1 cellular context compared by ENCODE assay signal in the genomic region with DNA sequence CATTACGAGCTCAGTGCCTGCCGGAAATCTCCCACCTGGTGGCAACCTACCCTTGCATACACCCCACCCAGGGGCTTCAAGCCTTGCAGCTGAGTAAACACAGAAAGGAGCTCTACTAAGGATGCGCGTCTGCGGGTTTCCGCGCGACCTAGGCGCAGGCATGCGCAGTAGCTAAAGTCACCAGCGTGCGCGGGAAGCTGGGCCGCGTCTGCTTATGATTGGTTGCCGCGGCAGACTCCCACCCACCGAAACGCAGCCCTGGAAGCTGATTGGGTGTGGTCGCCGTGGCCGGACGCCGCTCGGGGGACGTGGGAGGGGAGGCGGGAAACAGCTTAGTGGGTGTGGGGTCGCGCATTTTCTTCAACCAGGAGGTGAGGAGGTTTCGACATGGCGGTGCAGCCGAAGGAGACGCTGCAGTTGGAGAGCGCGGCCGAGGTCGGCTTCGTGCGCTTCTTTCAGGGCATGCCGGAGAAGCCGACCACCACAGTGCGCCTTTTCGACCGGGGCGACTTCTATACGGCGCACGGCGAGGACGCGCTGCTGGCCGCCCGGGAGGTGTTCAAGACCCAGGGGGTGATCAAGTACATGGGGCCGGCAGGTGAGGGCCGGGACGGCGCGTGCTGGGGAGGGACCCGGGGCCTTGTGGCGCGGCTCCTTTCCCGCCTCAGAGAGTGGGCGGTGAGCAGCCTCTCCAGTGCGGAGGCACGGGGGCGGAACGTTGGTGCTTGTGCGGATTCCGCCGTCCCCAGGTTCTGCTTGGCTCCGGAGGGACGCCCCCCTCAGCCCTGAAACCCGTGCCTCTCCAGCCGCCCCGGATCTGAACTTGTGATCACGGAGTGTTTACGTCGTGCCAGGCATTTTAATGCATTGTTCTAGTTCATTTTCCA.
A peak's percentile ranks its signal among the peaks of the same experiment; 100 is the strongest.
TF ChIP-seq lines count a peak whose summit lies in the region.

Gene MSH2 (plus strand): TSS at position 352 of the 887 bp plus-strand sequence. CDS start 36 bp downstream, at position 388.

TF ChIP-seq in K562, 482 proteins besides CTCF, POLR2A, EP300 and RAD21 (continued from another document and continues in another):
- TF ChIP-seq, protein P1, sequence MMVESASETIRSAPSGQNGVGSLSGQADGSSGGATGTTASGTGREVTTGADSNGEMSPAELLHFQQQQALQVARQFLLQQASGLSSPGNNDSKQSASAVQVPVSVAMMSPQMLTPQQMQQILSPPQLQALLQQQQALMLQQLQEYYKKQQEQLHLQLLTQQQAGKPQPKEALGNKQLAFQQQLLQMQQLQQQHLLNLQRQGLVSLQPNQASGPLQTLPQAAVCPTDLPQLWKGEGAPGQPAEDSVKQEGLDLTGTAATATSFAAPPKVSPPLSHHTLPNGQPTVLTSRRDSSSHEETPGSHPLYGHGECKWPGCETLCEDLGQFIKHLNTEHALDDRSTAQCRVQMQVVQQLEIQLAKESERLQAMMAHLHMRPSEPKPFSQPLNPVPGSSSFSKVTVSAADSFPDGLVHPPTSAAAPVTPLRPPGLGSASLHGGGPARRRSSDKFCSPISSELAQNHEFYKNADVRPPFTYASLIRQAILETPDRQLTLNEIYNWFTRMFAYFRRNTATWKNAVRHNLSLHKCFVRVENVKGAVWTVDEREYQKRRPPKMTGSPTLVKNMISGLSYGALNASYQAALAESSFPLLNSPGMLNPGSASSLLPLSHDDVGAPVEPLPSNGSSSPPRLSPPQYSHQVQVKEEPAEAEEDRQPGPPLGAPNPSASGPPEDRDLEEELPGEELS (CRISPR knock-in tag; IDR thresholded peaks at IDR 0.05; ENCODE audit: borderline replicate concordance) = peak; percentile 98; the same call in 1 of the 2 replicates
- TF ChIP-seq, protein P2, sequence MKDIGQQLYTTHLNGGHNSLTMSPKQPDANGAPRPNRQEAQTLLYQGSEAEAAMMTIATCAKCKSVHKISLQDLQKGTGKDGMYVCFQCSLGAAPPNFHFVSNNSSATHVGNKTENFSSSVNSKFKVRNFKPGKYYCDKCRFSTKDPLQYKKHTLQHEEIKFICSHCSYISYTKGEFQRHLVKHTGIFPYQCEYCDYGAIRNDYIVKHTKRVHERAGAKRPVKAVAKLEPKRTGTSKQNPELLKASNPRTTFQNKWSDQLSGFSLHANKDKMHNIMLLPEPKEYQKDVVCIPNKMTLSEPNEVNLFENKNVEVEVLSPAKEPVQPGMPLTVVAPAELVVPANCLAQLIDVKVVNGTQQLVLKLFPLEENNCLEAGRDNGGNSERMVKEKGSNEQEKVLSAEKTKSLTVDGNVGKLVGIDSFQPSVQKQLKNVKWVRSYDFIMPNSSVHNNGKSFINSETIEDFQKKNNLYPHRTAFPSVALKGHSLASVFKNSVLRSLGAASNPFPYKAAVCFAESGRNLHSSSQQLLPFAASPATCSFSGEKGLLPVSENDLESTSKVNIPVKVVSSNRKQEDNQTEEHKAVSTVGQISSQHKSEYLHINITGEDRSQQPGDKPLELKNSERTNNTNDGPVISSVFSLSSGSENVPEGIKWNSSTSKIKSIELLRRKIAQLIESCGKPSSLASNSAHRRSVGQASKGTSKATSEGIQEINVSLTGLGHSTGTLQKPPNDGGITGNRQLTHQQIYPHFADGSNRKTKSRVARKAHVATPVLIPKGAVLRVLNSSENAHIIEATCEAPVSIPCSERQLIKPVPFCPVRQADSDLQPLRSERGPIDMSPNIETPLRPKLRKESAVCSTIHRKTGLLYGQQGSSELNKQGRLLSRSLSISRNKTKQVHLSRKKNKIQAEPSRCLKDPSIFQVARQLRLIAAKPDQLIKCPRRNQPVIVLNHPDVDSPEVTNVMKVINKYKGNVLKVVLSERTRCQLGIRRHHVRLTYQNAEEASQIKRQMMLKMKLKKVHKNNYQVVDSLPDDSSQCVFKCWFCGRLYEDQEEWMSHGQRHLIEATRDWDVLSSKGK (CRISPR knock-in tag; IDR thresholded peaks at IDR 0.05) = no peak
- TF ChIP-seq GABPB1 (CRISPR knock-in tag; IDR thresholded peaks at IDR 0.05) (peak; percentile 85), FOXA1 (IDR thresholded peaks at IDR 0.05; ENCODE audit: borderline replicate concordance) (peak; percentile 77; the same call in 1 of the 2 replicates), TAF15 (IDR thresholded peaks at IDR 0.05; ENCODE audit: low read depth, low read length) (no peak), FOXP1 (CRISPR knock-in tag; IDR thresholded peaks at IDR 0.05) (peak; percentile 99), SAP30 (IDR thresholded peaks at IDR 0.05; ENCODE audit: borderline replicate concordance, insufficient read depth, low read depth, low read length, poor library complexity, severe bottlenecking) (peak; percentile 70), GTF2F1 (IDR thresholded peaks at IDR 0.05; ENCODE audit: low read depth, low read length) (peak; percentile 67), PML (IDR thresholded peaks at IDR 0.05; ENCODE audit: low read length) (peak; percentile 19; the same call in 1 of the 2 replicates), SP1 (CRISPR knock-in tag; IDR thresholded peaks at IDR 0.05) (peak; percentile 62), ZBTB7A (IDR thresholded peaks at IDR 0.05; ENCODE audit: borderline replicate concordance, control insufficient read depth, low read depth, low read length) (peak; percentile 81), TCF3 (CRISPR knock-in tag; IDR thresholded peaks at IDR 0.05) (no peak), ZNF436 (CRISPR knock-in tag; IDR thresholded peaks at IDR 0.05) (no peak), L3MBTL2 (IDR thresholded peaks at IDR 0.05) (peak; percentile 95), CHCHD3 (CRISPR knock-in tag; IDR thresholded peaks at IDR 0.05) (no peak), PCBP1 (IDR thresholded peaks at IDR 0.05; ENCODE audit: low read depth, low read length, poor library complexity, severe bottlenecking) (peak; percentile 70), NR1H2 (CRISPR knock-in tag; IDR thresholded peaks at IDR 0.05) (peak; percentile 79; the same call in 1 of the 2 replicates), MLX (CRISPR knock-in tag; conservative IDR thresholded peaks at IDR 0.05) (no peak; a peak in 1 of 4 replicates), CHD2 (IDR thresholded peaks at IDR 0.05; ENCODE audit: low read depth, low read length) (peak; percentile 78), ZNF124 (CRISPR knock-in tag; IDR thresholded peaks at IDR 0.05) (0 out of 2 replicates have a peak, but pooled peaks have one; percentile 27), TCF15 (CRISPR knock-in tag; IDR thresholded peaks at IDR 0.05) (no peak), RBM22 (IDR thresholded peaks at IDR 0.05; ENCODE audit: low read depth, low read length, poor library complexity, severe bottlenecking) (peak; percentile 68), ELF4 (CRISPR knock-in tag; IDR thresholded peaks at IDR 0.05) (no peak), MTA3 (IDR thresholded peaks at IDR 0.05; ENCODE audit: borderline replicate concordance) (peak; percentile 68; the same call in 1 of the 2 replicates), HOMEZ (CRISPR knock-in tag; IDR thresholded peaks at IDR 0.05) (0 out of 2 replicates have a peak, but pooled peaks have one; percentile 21), ZFPM2 (CRISPR knock-in tag; IDR thresholded peaks at IDR 0.05) (0 out of 2 replicates have a peak, but pooled peaks have one; percentile 87)
- TF ChIP-seq, protein P3, sequence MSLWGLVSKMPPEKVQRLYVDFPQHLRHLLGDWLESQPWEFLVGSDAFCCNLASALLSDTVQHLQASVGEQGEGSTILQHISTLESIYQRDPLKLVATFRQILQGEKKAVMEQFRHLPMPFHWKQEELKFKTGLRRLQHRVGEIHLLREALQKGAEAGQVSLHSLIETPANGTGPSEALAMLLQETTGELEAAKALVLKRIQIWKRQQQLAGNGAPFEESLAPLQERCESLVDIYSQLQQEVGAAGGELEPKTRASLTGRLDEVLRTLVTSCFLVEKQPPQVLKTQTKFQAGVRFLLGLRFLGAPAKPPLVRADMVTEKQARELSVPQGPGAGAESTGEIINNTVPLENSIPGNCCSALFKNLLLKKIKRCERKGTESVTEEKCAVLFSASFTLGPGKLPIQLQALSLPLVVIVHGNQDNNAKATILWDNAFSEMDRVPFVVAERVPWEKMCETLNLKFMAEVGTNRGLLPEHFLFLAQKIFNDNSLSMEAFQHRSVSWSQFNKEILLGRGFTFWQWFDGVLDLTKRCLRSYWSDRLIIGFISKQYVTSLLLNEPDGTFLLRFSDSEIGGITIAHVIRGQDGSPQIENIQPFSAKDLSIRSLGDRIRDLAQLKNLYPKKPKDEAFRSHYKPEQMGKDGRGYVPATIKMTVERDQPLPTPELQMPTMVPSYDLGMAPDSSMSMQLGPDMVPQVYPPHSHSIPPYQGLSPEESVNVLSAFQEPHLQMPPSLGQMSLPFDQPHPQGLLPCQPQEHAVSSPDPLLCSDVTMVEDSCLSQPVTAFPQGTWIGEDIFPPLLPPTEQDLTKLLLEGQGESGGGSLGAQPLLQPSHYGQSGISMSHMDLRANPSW (CRISPR knock-in tag; IDR thresholded peaks at IDR 0.05) = no peak
- TF ChIP-seq, protein P4, sequence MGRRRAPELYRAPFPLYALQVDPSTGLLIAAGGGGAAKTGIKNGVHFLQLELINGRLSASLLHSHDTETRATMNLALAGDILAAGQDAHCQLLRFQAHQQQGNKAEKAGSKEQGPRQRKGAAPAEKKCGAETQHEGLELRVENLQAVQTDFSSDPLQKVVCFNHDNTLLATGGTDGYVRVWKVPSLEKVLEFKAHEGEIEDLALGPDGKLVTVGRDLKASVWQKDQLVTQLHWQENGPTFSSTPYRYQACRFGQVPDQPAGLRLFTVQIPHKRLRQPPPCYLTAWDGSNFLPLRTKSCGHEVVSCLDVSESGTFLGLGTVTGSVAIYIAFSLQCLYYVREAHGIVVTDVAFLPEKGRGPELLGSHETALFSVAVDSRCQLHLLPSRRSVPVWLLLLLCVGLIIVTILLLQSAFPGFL (CRISPR knock-in tag; IDR thresholded peaks at IDR 0.05) = 0 out of 2 replicates have a peak, but pooled peaks have one; percentile 12
- TF ChIP-seq, protein P5, sequence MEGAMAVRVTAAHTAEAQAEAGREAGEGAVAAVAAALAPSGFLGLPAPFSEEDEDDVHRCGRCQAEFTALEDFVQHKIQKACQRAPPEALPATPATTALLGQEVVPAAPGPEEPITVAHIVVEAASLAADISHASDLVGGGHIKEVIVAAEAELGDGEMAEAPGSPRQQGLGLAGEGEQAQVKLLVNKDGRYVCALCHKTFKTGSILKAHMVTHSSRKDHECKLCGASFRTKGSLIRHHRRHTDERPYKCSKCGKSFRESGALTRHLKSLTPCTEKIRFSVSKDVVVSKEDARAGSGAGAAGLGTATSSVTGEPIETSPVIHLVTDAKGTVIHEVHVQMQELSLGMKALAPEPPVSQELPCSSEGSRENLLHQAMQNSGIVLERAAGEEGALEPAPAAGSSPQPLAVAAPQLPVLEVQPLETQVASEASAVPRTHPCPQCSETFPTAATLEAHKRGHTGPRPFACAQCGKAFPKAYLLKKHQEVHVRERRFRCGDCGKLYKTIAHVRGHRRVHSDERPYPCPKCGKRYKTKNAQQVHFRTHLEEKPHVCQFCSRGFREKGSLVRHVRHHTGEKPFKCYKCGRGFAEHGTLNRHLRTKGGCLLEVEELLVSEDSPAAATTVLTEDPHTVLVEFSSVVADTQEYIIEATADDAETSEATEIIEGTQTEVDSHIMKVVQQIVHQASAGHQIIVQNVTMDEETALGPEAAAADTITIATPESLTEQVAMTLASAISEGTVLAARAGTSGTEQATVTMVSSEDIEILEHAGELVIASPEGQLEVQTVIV (CRISPR knock-in tag; IDR thresholded peaks at IDR 0.05; ENCODE audit: borderline replicate concordance) = no peak
- TF ChIP-seq, protein P6, sequence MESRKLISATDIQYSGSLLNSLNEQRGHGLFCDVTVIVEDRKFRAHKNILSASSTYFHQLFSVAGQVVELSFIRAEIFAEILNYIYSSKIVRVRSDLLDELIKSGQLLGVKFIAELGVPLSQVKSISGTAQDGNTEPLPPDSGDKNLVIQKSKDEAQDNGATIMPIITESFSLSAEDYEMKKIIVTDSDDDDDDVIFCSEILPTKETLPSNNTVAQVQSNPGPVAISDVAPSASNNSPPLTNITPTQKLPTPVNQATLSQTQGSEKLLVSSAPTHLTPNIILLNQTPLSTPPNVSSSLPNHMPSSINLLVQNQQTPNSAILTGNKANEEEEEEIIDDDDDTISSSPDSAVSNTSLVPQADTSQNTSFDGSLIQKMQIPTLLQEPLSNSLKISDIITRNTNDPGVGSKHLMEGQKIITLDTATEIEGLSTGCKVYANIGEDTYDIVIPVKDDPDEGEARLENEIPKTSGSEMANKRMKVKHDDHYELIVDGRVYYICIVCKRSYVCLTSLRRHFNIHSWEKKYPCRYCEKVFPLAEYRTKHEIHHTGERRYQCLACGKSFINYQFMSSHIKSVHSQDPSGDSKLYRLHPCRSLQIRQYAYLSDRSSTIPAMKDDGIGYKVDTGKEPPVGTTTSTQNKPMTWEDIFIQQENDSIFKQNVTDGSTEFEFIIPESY (CRISPR knock-in tag; IDR thresholded peaks at IDR 0.05) = peak; percentile 92
- TF ChIP-seq, protein P7, sequence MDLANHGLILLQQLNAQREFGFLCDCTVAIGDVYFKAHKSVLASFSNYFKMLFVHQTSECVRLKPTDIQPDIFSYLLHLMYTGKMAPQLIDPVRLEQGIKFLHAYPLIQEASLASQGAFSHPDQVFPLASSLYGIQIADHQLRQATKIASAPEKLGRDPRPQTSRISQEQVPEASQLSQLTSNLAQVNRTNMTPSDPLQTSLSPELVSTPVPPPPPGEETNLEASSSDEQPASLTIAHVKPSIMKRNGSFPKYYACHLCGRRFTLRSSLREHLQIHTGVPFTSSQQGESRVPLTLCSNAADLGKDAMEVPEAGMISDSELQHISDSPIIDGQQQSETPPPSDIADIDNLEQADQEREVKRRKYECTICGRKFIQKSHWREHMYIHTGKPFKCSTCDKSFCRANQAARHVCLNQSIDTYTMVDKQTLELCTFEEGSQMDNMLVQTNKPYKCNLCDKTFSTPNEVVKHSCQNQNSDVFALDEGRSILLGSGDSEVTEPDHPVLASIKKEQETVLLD (IDR thresholded peaks at IDR 0.05) = peak; percentile 94
